Comparison of ENCODE assay signal across 1 cellular context in genomic region chr20:36068526-36068925, GRCh38.
DNase-seq lines count a peak whose midpoint lies in the region; ATAC-seq and TF ChIP-seq lines count a peak whose summit lies in the region.
"Not testable (repeated sequence)": the region's sequence is repeated elsewhere in the genome, so short reads cannot be mapped to it uniquely, and the experiment has no call there.

No MANE protein-coding gene starts in this region.

- not testable (repeated sequence) for ATAC-seq in RWPE2 (ENCODE audit: low read depth)

- H3K27ac ChIP-seq in RWPE2 (ENCODE audit: poor library complexity, severe bottlenecking) = not testable (repeated sequence)

- not testable (repeated sequence) for H3K4me1 ChIP-seq in RWPE2 (ENCODE audit: insufficient read depth, poor library complexity, severe bottlenecking)

- not testable (repeated sequence) for H3K27me3 ChIP-seq in RWPE2 (ENCODE audit: insufficient read depth, poor library complexity, severe bottlenecking)

- not testable (repeated sequence) for TF ChIP-seq CTCF in RWPE2 (IDR thresholded peaks at IDR 0.05; ENCODE audit: poor library complexity, severe bottlenecking)

- H3K9me3 ChIP-seq in RWPE2 (ENCODE audit: severe bottlenecking) = not testable (repeated sequence)

- peak; percentile 55 for DNase-seq in RWPE2 (ENCODE audit: low spot score)

- not testable (repeated sequence) for H3K4me3 ChIP-seq in RWPE2 (ENCODE audit: severe bottlenecking)

- not testable (repeated sequence) for H3K36me3 ChIP-seq in RWPE2 (ENCODE audit: low read depth)
